Comparison of ENCODE assay signal across 26 cellular contexts in the genomic region with DNA sequence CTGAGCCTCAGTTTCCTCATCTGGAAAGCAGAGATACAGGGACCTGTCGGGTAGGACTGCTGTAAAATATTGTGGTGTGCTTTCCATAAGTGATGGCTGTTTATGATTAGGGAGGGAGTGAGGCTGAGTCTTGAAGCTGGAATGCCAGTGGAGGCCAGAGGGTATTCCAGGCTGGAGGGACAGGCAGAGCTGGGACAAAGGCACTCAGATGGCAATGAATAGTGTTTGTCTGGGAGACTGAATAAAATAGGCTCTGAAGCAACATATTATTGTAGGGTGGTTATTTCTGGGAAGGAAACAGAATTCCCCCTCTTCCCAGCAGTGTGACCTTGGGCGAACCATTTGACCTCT.
DNase-seq lines count a peak whose midpoint lies in the region; ATAC-seq, FAIRE-seq and TF ChIP-seq lines count a peak whose summit lies in the region.
"Had no signal": no experiment of that assay in that cellular context is flagged by ENCODE, and none has a peak within 500 bp of the region (broad histone marks: within the 10 kb centered on the region; RNA-seq: fewer than 3 reads in every experiment).

No MANE protein-coding gene starts in this region.

- H3K23ac ChIP-seq in H9 (ENCODE audit: insufficient read length, low read depth, low read length), result no peak overlapping the region
- no peak overlapping the region for H3K23ac ChIP-seq in mesendoderm (ENCODE audit: low read length)

- peaks cover 47% of the 10 kb centered on the region for H3K4me1 ChIP-seq in A549
- peaks cover 4% of the 10 kb centered on the region; the same call in 1 of the 2 replicates for H3K4me1 ChIP-seq in H9 (ENCODE audit: insufficient read depth, low read length)
- H3K4me1 ChIP-seq in mesendoderm (ENCODE audit: control insufficient read depth, low read depth, low read length), result peaks cover 7% of the 10 kb centered on the region
- peaks cover 18 to 24% (median 22%) of the 10 kb centered on the region in 3 donors for H3K4me1 ChIP-seq in pancreas
- H3K4me1 ChIP-seq: SJCRH30 had no signal

- H2BK120ac ChIP-seq in H9 (ENCODE audit: low read depth, low read length, poor library complexity, severe bottlenecking) (no peak overlapping the region), mesendoderm (ENCODE audit: low read depth, low read length) (no peak overlapping the region)

- no peak for DNase-seq in A549 (ENCODE audit: low read depth in 1 of 2, low spot score in 1 of 2)
- DNase-seq in H9, result no peak
- DNase-seq in chondrocyte (ENCODE audit: low spot score), result no peak
- no peak for DNase-seq in mesendoderm
- no peak for DNase-seq in NCI-H226
- DNase-seq in NCI-H510A (lab: John Stamatoyannopoulos, UW), result no peak
- no peak for DNase-seq in pancreas
- DNase-seq: activated CD4-positive, alpha-beta T cell treated with anti-CD3 and anti-CD28 coated beads, Interleukin-2, amount 50 U/mL, for 1 hour; Calu3; central memory CD4-positive, alpha-beta T cell; foreskin keratinocyte; GF-D8; hypothalamus; T-helper 1 cell had no signal

- H3K36me3 ChIP-seq in mesendoderm (ENCODE audit: control insufficient read depth, insufficient read depth, low read length) (no peaks in the 10 kb centered on the region), pancreas (no peaks in the 10 kb centered on the region)
- H3K36me3 ChIP-seq: ascending aorta; BLaER1 treated with 17β-estradiol and CSF1 and Interleukin-3, amounts not matched to agents 10 nM and 100 nM; SJCRH30; upper lobe of right lung had no signal

- no peak overlapping the region for H2AFZ ChIP-seq in H9 (ENCODE audit: low read length)

- no peak overlapping the region for H3K18ac ChIP-seq in H9 (ENCODE audit: insufficient read length, low read depth, low read length)
- no peak overlapping the region for H3K18ac ChIP-seq in mesendoderm (ENCODE audit: low read length)

- peak overlapping the region in 1 of 2 experiments; percentile 66; a peak in 3 of 5 replicates for H3K4me3 Mint-ChIP-seq in H9
- no peak overlapping the region for H3K4me3 Mint-ChIP-seq in chondrocyte (ENCODE audit: unreplicated experiment)
- H3K4me3 Mint-ChIP-seq: activated naive CD4-positive, alpha-beta T cell treated with anti-CD3 and anti-CD28 coated beads, Interleukin-2, amount 50 U/mL, for 24 hours; activated T-helper 1 cell treated with anti-CD3 and anti-CD28 coated beads, Interleukin-12 subunit alpha, Interleukin-12 subunit beta, Interleukin-2, Interleukin-4 antibody, amounts not matched to agents 30 ng/mL and 10 ng/mL and 1 ng/mL, durations not matched to agents 14 hours and 24 hours and 36 hours; IgD-negative memory B cell had no signal

- no peak for TF ChIP-seq POLR2A in A549 (IDR thresholded peaks at IDR 0.05; ENCODE audit: low read length)

- H3K27ac Mint-ChIP-seq in H9 (no peak overlapping the region), chondrocyte (ENCODE audit: unreplicated experiment) (peak overlapping the region; percentile 54)
- H3K27ac Mint-ChIP-seq: activated naive CD4-positive, alpha-beta T cell treated with anti-CD3 and anti-CD28 coated beads, Interleukin-2, amount 50 U/mL, for 24 hours; activated T-helper 1 cell treated with anti-CD3 and anti-CD28 coated beads, Interleukin-12 subunit alpha, Interleukin-12 subunit beta, Interleukin-2, Interleukin-4 antibody, amounts not matched to agents 30 ng/mL and 10 ng/mL and 1 ng/mL, durations not matched to agents 14 hours and 24 hours and 36 hours had no signal

- peaks cover under 1% of the 10 kb centered on the region; the same call in 1 of the 3 replicates for H3K9me3 ChIP-seq in A549
- no peaks in the 10 kb centered on the region for H3K9me3 ChIP-seq in H9 (ENCODE audit: control insufficient read depth, low read depth, low read length)
- no peaks in the 10 kb centered on the region for H3K9me3 ChIP-seq in pancreas
- H3K9me3 ChIP-seq: ascending aorta, SJCRH30, upper lobe of right lung had no signal

- H2BK15ac ChIP-seq in H9 (ENCODE audit: low read depth, low read length) (no peak overlapping the region), mesendoderm (replicated peaks; ENCODE audit: low read depth) (no peak overlapping the region)

- H3K9ac ChIP-seq in H9 (ENCODE audit: extremely low read depth, insufficient read length, low read length), result no peak overlapping the region
- no peak overlapping the region for H3K9ac ChIP-seq in mesendoderm (ENCODE audit: low read length)
- H3K9ac ChIP-seq: BLaER1 treated with 17β-estradiol and CSF1 and Interleukin-3, amounts not matched to agents 10 nM and 100 nM had no signal

- H3K56ac ChIP-seq in H9 (ENCODE audit: insufficient read length, low read depth, low read length) (no peak overlapping the region), mesendoderm (ENCODE audit: low read length) (no peak overlapping the region)

- H3K23me2 ChIP-seq in H9 (ENCODE audit: insufficient read length, low read depth, low read length, poor library complexity, severe bottlenecking), result peaks cover 3% of the 10 kb centered on the region

- H2AK5ac ChIP-seq in H9 (ENCODE audit: insufficient read length, low read length) (no peak overlapping the region), mesendoderm (ENCODE audit: low read length) (peak overlapping the region; percentile 65)

- H3K4me1 Mint-ChIP-seq in H9 (peaks cover 10 to 15% of the 10 kb centered on the region in 2 experiments), chondrocyte (ENCODE audit: low read depth) (peaks cover 20% of the 10 kb centered on the region)
- H3K4me1 Mint-ChIP-seq: activated naive CD4-positive, alpha-beta T cell treated with anti-CD3 and anti-CD28 coated beads, Interleukin-2, amount 50 U/mL, for 24 hours; IgD-negative memory B cell had no signal

- H4K8ac ChIP-seq in H9 (replicated peaks; ENCODE audit: insufficient read length, low read depth, low read length) (no peak overlapping the region), mesendoderm (ENCODE audit: low read depth, low read length) (no peak overlapping the region)

- POLR2A ChIA-PET in A549 (lab: Yijun Ruan, JAX), result no interaction called here

- TF ChIP-seq RAD21 in A549 (conservative IDR thresholded peaks at IDR 0.05 in 1 of 2, IDR thresholded peaks at IDR 0.05 in 1 of 2), result no peak

- CTCF ChIA-PET in A549 (lab: Yijun Ruan, JAX), result interaction anchor here (1.3 kb wide), 1 partner anchor 18 kb away, joined by 4 read pairs; no protein-coding TSS in a partner anchor

- H3K4me2 ChIP-seq in A549 (peak overlapping the region; percentile 35; the same call in 2 of the 3 replicates), H9 (ENCODE audit: insufficient read depth, insufficient read length, low read length) (peak overlapping the region; percentile 46), mesendoderm (ENCODE audit: low read length) (peak overlapping the region; percentile 38)

- no peaks in the 10 kb centered on the region for H4K20me1 ChIP-seq in H9 (ENCODE audit: control insufficient read depth, insufficient read depth, insufficient read length)
- H4K20me1 ChIP-seq: BLaER1 treated with 17β-estradiol and CSF1 and Interleukin-3, amounts not matched to agents 10 nM and 100 nM had no signal

- H3K9me3 Mint-ChIP-seq in H9, result peaks cover 3 to 5% of the 10 kb centered on the region in 2 experiments; a peak in 4 of 5 replicates
- H3K9me3 Mint-ChIP-seq in chondrocyte (ENCODE audit: low read depth), result peaks cover 1% of the 10 kb centered on the region
- H3K9me3 Mint-ChIP-seq: activated naive CD4-positive, alpha-beta T cell treated with anti-CD3 and anti-CD28 coated beads, Interleukin-2, amount 50 U/mL, for 24 hours; activated T-helper 1 cell treated with anti-CD3 and anti-CD28 coated beads, Interleukin-12 subunit alpha, Interleukin-12 subunit beta, Interleukin-2, Interleukin-4 antibody, amounts not matched to agents 30 ng/mL and 10 ng/mL and 1 ng/mL, durations not matched to agents 14 hours and 24 hours and 36 hours had no signal

- no peak overlapping the region for H2BK20ac ChIP-seq in H9 (ENCODE audit: low read depth, low read length, poor library complexity, severe bottlenecking)

- H3K79me1 ChIP-seq in H9 (ENCODE audit: insufficient read depth, low read depth, low read length, poor library complexity, severe bottlenecking) (no peaks in the 10 kb centered on the region), mesendoderm (ENCODE audit: low read length) (no peaks in the 10 kb centered on the region)

- H3K27ac ChIP-seq in A549, result peak overlapping the region; percentile 53 to 55; a peak in 5 of 6 replicates
- H3K27ac ChIP-seq in H9 (ENCODE audit: insufficient read length, low read depth, low read length), result no peak overlapping the region
- no peak overlapping the region for H3K27ac ChIP-seq in mesendoderm (ENCODE audit: low read depth, low read length)
- H3K27ac ChIP-seq in pancreas, result no peak overlapping the region
- H3K27ac ChIP-seq: ascending aorta; BLaER1 treated with 17β-estradiol and CSF1 and Interleukin-3, amounts not matched to agents 10 nM and 100 nM; dorsolateral prefrontal cortex; foreskin keratinocyte; SJCRH30; upper lobe of right lung had no signal

- intact Hi-C loops in pancreas (cut with DNase I), result no loop called here

- H3K14ac ChIP-seq in H9 (ENCODE audit: insufficient read depth, low read length), result no peak overlapping the region

- no peak overlapping the region for H2BK12ac ChIP-seq in H9 (ENCODE audit: insufficient read length, low read depth, low read length)

- H3K27me3 ChIP-seq in H9 (ENCODE audit: insufficient read depth, low read length) (peaks cover 71% of the 10 kb centered on the region), mesendoderm (ENCODE audit: insufficient read depth, low read length, poor library complexity) (peaks cover 9% of the 10 kb centered on the region), pancreas (no peaks in the 10 kb centered on the region)
- H3K27me3 ChIP-seq: ascending aorta; BLaER1 treated with 17β-estradiol and CSF1 and Interleukin-3, amounts not matched to agents 10 nM and 100 nM; upper lobe of right lung had no signal

- H3K36me3 Mint-ChIP-seq in H9 (ENCODE audit: insufficient read depth in 1 of 3, low read depth in 3 of 3) (no peaks in the 10 kb centered on the region), chondrocyte (ENCODE audit: low read depth) (peaks cover under 1% of the 10 kb centered on the region)
- H3K36me3 Mint-ChIP-seq: activated naive CD4-positive, alpha-beta T cell treated with anti-CD3 and anti-CD28 coated beads, Interleukin-2, amount 50 U/mL, for 24 hours; IgD-negative memory B cell had no signal

- H4K5ac ChIP-seq in H9 (ENCODE audit: insufficient read length, low read depth, low read length) (no peak overlapping the region), mesendoderm (ENCODE audit: low read length) (no peak overlapping the region)

- ATAC-seq in A549, result no peak
- ATAC-seq in HG03439 (IDR thresholded peaks at IDR 0.05; ENCODE audit: unreplicated experiment), result no peak
- ATAC-seq in pancreas, result no peak
- ATAC-seq: foreskin keratinocyte, Panc1, sciatic nerve, upper lobe of right lung had no signal

- H2BK5ac ChIP-seq in H9 (ENCODE audit: insufficient read length, low read length) (no peak overlapping the region), mesendoderm (ENCODE audit: low read length) (no peak overlapping the region)

- TF ChIP-seq EP300 in A549 (IDR thresholded peaks at IDR 0.05), result no peak

- H3K79me2 ChIP-seq in H9 (ENCODE audit: insufficient read depth, low read length) (no peaks in the 10 kb centered on the region), mesendoderm (ENCODE audit: control insufficient read depth, insufficient read depth, low read length) (no peaks in the 10 kb centered on the region)

- 88% methylated on average over 2 of the region's 2 CpGs for WGBS in A549 (ENCODE audit: missing lambda C conversion rate)
- WGBS in H9 (ENCODE audit: extremely low coverage, insufficient read length, low lambda C conversion rate), result no CpG with 5 or more reads among the region's 2 CpGs
- no CpG with 5 or more reads among the region's 2 CpGs for WGBS in mesendoderm (ENCODE audit: extremely low coverage, insufficient coverage, low lambda C conversion rate)
- 94% methylated on average over 2 of the region's 2 CpGs for WGBS in pancreas, 2 donors

- peaks cover 98% of the 10 kb centered on the region for H3K27me3 Mint-ChIP-seq in H9 (ENCODE audit: low read depth)
- peaks cover 5% of the 10 kb centered on the region for H3K27me3 Mint-ChIP-seq in chondrocyte (ENCODE audit: low read depth)
- H3K27me3 Mint-ChIP-seq: IgD-negative memory B cell had no signal

- H4K91ac ChIP-seq in H9 (ENCODE audit: insufficient read length, low read depth, low read length), result no peak overlapping the region

- H3K4me3 ChIP-seq in A549 (no peak overlapping the region), mesendoderm (ENCODE audit: low read length) (no peak overlapping the region), pancreas (no peak overlapping the region)
- H3K4me3 ChIP-seq: ascending aorta; BLaER1 treated with 17β-estradiol and CSF1 and Interleukin-3, amounts not matched to agents 10 nM and 100 nM; dorsolateral prefrontal cortex; upper lobe of right lung had no signal

- no peak overlapping the region for H3T11ph ChIP-seq in H9 (ENCODE audit: low read length)

- TF ChIP-seq CTCF in A549 (IDR thresholded peaks at IDR 0.05) (no peak), H9 (conservative IDR thresholded peaks at IDR 0.05) (no peak), chondrocyte (IDR thresholded peaks at IDR 0.05) (no peak), pancreas (IDR thresholded peaks at IDR 0.05) (no peak)

- H3K4ac ChIP-seq in H9 (ENCODE audit: low read depth, low read length) (no peak overlapping the region), mesendoderm (ENCODE audit: low read depth, low read length) (no peak overlapping the region)

- no peak for FAIRE-seq in A549 (lab: Jason Lieb, UNC)
- FAIRE-seq in pancreas (lab: Jason Lieb, UNC), result no peak
- FAIRE-seq: kidney had no signal

Comparison
In these comparisons a context has a peak if more than half of its experiments do, and no peak if none do; other contexts are left out.
1. H3K27ac ChIP-seq: peak in A549 (2 of 2); none in H9 (single experiment), mesendoderm (single experiment) and pancreas (0 of 4).
2. Peak in every context shown above with its lines, with median percentiles within 50 percentile points of each other: H3K4me2 ChIP-seq.